17 cellular contexts compared by ENCODE assay signal in the genomic region with DNA sequence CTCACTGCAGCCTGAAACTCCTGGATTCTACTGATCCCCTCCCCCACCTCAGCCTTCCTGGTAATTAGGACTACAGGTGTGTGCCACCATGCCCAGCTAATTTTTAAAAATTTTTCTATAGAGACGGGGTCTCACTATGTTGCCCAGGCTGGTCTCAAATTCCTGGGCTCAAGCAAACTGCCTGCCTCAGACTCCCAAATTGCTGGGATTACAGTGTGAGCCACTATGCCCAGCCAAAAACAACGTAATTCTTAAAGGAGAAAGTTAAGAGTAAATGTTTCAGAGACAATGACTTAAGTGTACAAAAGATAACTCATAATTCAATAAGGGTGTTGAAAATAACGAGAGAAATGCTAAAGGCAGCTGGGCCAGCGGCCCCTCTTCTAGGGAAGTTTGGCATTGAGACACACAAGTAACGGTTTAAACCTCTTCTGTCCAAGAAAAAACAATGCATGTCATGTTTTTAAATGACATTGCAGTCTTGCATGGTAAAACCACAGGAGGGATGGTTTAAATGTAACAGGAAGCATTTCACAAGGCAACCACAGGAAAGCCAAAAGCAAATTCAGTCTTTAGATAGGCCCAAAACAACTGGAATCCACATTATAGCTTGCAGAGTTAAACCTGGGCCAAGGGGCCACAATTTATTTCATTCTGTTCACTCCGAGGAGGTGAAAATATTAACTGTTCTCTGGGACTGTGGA. TPM values are rescaled to one million over a fixed set of nuclear protein-coding genes. Genes with fewer than 3 reads are reported as not detected.
DNase-seq lines count a peak whose midpoint lies in the region; ATAC-seq and TF ChIP-seq lines count a peak whose summit lies in the region.
"Had no signal": no experiment of that assay in that cellular context is flagged by ENCODE, and none has a peak within 500 bp of the region (broad histone marks: within the 10 kb centered on the region; RNA-seq: fewer than 3 reads in every experiment).

No MANE protein-coding gene starts in this region.

- CTCF ChIA-PET in activated CD8-positive, alpha-beta T cell treated with anti-CD3 and anti-CD28 coated beads, Interleukin-2, amount 10 ng/mL, durations not matched to agents 7 days and 5 days (lab: Charles Lee), result interaction anchor here (1.2 kb wide), 1 partner anchor 95 kb away, joined by 6 read pairs; no protein-coding TSS in a partner anchor
- CTCF ChIA-PET in activated CD8-positive, alpha-beta T cell treated with anti-CD3 and anti-CD28 coated beads for 36 hours (lab: Charles Lee), result no interaction called here

- POLR2A ChIA-PET in activated CD8-positive, alpha-beta T cell treated with anti-CD3 and anti-CD28 coated beads, Interleukin-2, amount 10 ng/mL, durations not matched to agents 7 days and 5 days (lab: Charles Lee), result no interaction called here
- POLR2A ChIA-PET in activated CD8-positive, alpha-beta T cell treated with anti-CD3 and anti-CD28 coated beads for 36 hours (lab: Charles Lee), result no interaction called here

- H3K27ac Mint-ChIP-seq in activated CD8-positive, alpha-beta T cell treated with anti-CD3 and anti-CD28 coated beads, Interleukin-2, amount 10 ng/mL, durations not matched to agents 7 days and 5 days, result no peak overlapping the region
- no peak overlapping the region for H3K27ac Mint-ChIP-seq in activated CD8-positive, alpha-beta T cell treated with anti-CD3 and anti-CD28 coated beads for 36 hours
- H3K27ac Mint-ChIP-seq in dendritic cell treated with granulocyte-macrophage colony-stimulating factor and Interleukin-4, amounts not matched to agents 40 ng/mL and 50 ng/mL, for 4 days, result peak overlapping the region; percentile 51
- H3K27ac Mint-ChIP-seq: activated naive CD8-positive, alpha-beta T cell; HFFc6 had no signal

- H3K36me3 Mint-ChIP-seq in activated CD8-positive, alpha-beta T cell treated with anti-CD3 and anti-CD28 coated beads, Interleukin-2, amount 10 ng/mL, durations not matched to agents 7 days and 5 days (ENCODE audit: low read depth), result no peaks in the 10 kb centered on the region
- H3K36me3 Mint-ChIP-seq in activated CD8-positive, alpha-beta T cell treated with anti-CD3 and anti-CD28 coated beads for 36 hours (ENCODE audit: low read depth), result no peaks in the 10 kb centered on the region
- H3K36me3 Mint-ChIP-seq in dendritic cell treated with granulocyte-macrophage colony-stimulating factor and Interleukin-4, amounts not matched to agents 40 ng/mL and 50 ng/mL, for 4 days (ENCODE audit: low read depth), result no peaks in the 10 kb centered on the region
- H3K36me3 Mint-ChIP-seq: activated naive CD8-positive, alpha-beta T cell had no signal

- peak overlapping the region; percentile 24 for H3K4me3 Mint-ChIP-seq in activated CD8-positive, alpha-beta T cell treated with anti-CD3 and anti-CD28 coated beads, Interleukin-2, amount 10 ng/mL, durations not matched to agents 7 days and 5 days
- H3K4me3 Mint-ChIP-seq in activated CD8-positive, alpha-beta T cell treated with anti-CD3 and anti-CD28 coated beads for 36 hours, result no peak overlapping the region
- no peak overlapping the region for H3K4me3 Mint-ChIP-seq in dendritic cell treated with granulocyte-macrophage colony-stimulating factor and Interleukin-4, amounts not matched to agents 40 ng/mL and 50 ng/mL, for 4 days
- H3K4me3 Mint-ChIP-seq: activated naive CD8-positive, alpha-beta T cell; HFFc6 had no signal

- TF ChIP-seq CTCF in activated CD8-positive, alpha-beta T cell treated with anti-CD3 and anti-CD28 coated beads for 36 hours (IDR thresholded peaks at IDR 0.05), result no peak

- ATAC-seq in activated CD8-positive, alpha-beta T cell treated with anti-CD3 and anti-CD28 coated beads, Interleukin-2, amount 10 ng/mL, durations not matched to agents 7 days and 5 days, result peak; percentile 32
- no peak for ATAC-seq in activated CD8-positive, alpha-beta T cell treated with anti-CD3 and anti-CD28 coated beads for 36 hours
- no peak for ATAC-seq in HG02970 (IDR thresholded peaks at IDR 0.05; ENCODE audit: low FRiP score, unreplicated experiment)
- ATAC-seq: PC-3 had no signal

- H3K9me3 Mint-ChIP-seq in activated CD8-positive, alpha-beta T cell treated with anti-CD3 and anti-CD28 coated beads, Interleukin-2, amount 10 ng/mL, durations not matched to agents 7 days and 5 days (ENCODE audit: insufficient read depth), result no peaks in the 10 kb centered on the region
- H3K9me3 Mint-ChIP-seq in activated CD8-positive, alpha-beta T cell treated with anti-CD3 and anti-CD28 coated beads for 36 hours, result no peaks in the 10 kb centered on the region
- no peaks in the 10 kb centered on the region for H3K9me3 Mint-ChIP-seq in dendritic cell treated with granulocyte-macrophage colony-stimulating factor and Interleukin-4, amounts not matched to agents 40 ng/mL and 50 ng/mL, for 4 days
- H3K9me3 Mint-ChIP-seq: HFFc6 had no signal

- no peak for DNase-seq in activated CD8-positive, alpha-beta T cell treated with anti-CD3 and anti-CD28 coated beads, Interleukin-2, amount 10 ng/mL, durations not matched to agents 7 days and 5 days
- DNase-seq in activated CD8-positive, alpha-beta T cell treated with anti-CD3 and anti-CD28 coated beads for 36 hours, result no peak
- DNase-seq in NOMO-1 treated with DMSO at 0.1 percent for 48 hours (lab: John Stamatoyannopoulos, UW; ENCODE audit: unreplicated experiment), result peak; percentile 93
- no peak for DNase-seq in putamen (ENCODE audit: low spot score)
- no peak for DNase-seq in activated effector memory CD4-positive, alpha-beta T cell treated with anti-CD3 and anti-CD28 coated beads, Interleukin-2, amount 50 U/mL, for 16 hours
- no peak for DNase-seq in hypothalamus (lab: John Stamatoyannopoulos, UW)
- DNase-seq: activated CD4-positive, CD25-positive, alpha-beta regulatory T cell; brain microvascular endothelial cell; Caco-2; HFFc6; NCI-H446 treated with DMSO at 0.1 percent for 48 hours; PC-3; stimulated activated naive CD4-positive, alpha-beta T cell; trophoblast cell had no signal

- intact Hi-C loops in activated CD8-positive, alpha-beta T cell treated with anti-CD3 and anti-CD28 coated beads for 36 hours (cut with micrococcal nuclease), result no loop called here
- intact Hi-C loops in dendritic cell treated with granulocyte-macrophage colony-stimulating factor and Interleukin-4, amounts not matched to agents 40 ng/mL and 50 ng/mL, for 4 days (cut with micrococcal nuclease), result loop anchor here (10.0 kb wide), 1 partner anchor 55 kb away; the partner anchor contains the start of gene EIF4E3

- peaks cover 23% of the 10 kb centered on the region for H3K4me1 Mint-ChIP-seq in activated CD8-positive, alpha-beta T cell treated with anti-CD3 and anti-CD28 coated beads, Interleukin-2, amount 10 ng/mL, durations not matched to agents 7 days and 5 days (ENCODE audit: low read depth)
- H3K4me1 Mint-ChIP-seq in activated CD8-positive, alpha-beta T cell treated with anti-CD3 and anti-CD28 coated beads for 36 hours (ENCODE audit: low read depth), result peaks cover 3% of the 10 kb centered on the region
- H3K4me1 Mint-ChIP-seq in dendritic cell treated with granulocyte-macrophage colony-stimulating factor and Interleukin-4, amounts not matched to agents 40 ng/mL and 50 ng/mL, for 4 days (ENCODE audit: low read depth), result peaks cover 27% of the 10 kb centered on the region

- peaks cover 30% of the 10 kb centered on the region for H3K27me3 Mint-ChIP-seq in activated CD8-positive, alpha-beta T cell treated with anti-CD3 and anti-CD28 coated beads, Interleukin-2, amount 10 ng/mL, durations not matched to agents 7 days and 5 days (ENCODE audit: low read depth)
- H3K27me3 Mint-ChIP-seq in activated CD8-positive, alpha-beta T cell treated with anti-CD3 and anti-CD28 coated beads for 36 hours, result peaks cover 51% of the 10 kb centered on the region
- H3K27me3 Mint-ChIP-seq in dendritic cell treated with granulocyte-macrophage colony-stimulating factor and Interleukin-4, amounts not matched to agents 40 ng/mL and 50 ng/mL, for 4 days, result peaks cover 7% of the 10 kb centered on the region

RNA-seq across cellular contexts. Expression of gene PROK2, which starts 5.1 kb away (rescaled TPM):
- total RNA-seq in activated CD8-positive, alpha-beta T cell treated with anti-CD3 and anti-CD28 coated beads, Interleukin-2, amount 10 ng/mL, durations not matched to agents 7 days and 5 days, result under 1 TPM; 0.23 to 0.24 TPM
- total RNA-seq in activated CD8-positive, alpha-beta T cell treated with anti-CD3 and anti-CD28 coated beads for 36 hours, result under 1 TPM; 0.27 to 0.34 TPM
- total RNA-seq: Caco-2, HFFc6, PC-3 had no signal

RNA-seq across cellular contexts. Expression of gene GPR27, which starts 26.2 kb away (rescaled TPM):
- total RNA-seq in activated CD8-positive, alpha-beta T cell treated with anti-CD3 and anti-CD28 coated beads, Interleukin-2, amount 10 ng/mL, durations not matched to agents 7 days and 5 days, result under 1 TPM; 0.37 to 0.40 TPM
- under 1 TPM; 0.40 to 0.47 TPM for total RNA-seq in activated CD8-positive, alpha-beta T cell treated with anti-CD3 and anti-CD28 coated beads for 36 hours
- total RNA-seq: HFFc6 had no signal

RNA-seq across cellular contexts. Expression of gene EIF4E3, which starts 54.6 kb away (rescaled TPM):
- total RNA-seq in activated CD8-positive, alpha-beta T cell treated with anti-CD3 and anti-CD28 coated beads, Interleukin-2, amount 10 ng/mL, durations not matched to agents 7 days and 5 days, result 10 to 100 TPM; 56.5 to 59.4 TPM
- 10 to 100 TPM; 29.3 to 30.4 TPM for total RNA-seq in activated CD8-positive, alpha-beta T cell treated with anti-CD3 and anti-CD28 coated beads for 36 hours
